In the genomic region with DNA sequence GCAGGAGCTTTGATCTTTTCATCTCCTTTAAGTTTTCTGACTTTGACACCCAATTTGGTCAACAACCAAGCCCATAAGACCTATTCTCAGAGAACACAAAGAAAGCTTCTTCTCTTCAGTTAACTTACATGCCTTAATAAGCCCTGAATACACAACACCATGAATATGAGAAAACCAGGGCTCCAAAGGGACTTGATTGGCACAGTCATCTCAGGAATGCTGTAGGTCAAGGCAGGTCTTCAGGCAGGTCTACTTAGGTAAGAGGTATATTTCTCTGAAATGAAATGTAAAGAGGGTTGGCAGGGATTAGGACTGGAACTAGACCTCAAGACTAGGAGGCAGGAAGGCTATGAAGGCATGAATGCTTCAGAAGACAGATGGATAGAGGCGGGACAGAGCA, we compare ENCODE assay signal across 26 cellular contexts.
"Had no signal": no experiment of that assay in that cellular context is flagged by ENCODE, and none has a peak within 500 bp of the region (broad histone marks: within the 10 kb centered on the region; RNA-seq: fewer than 3 reads in every experiment).

No MANE protein-coding gene starts in this region.

- H3K36me3 Mint-ChIP-seq: activated naive CD4-positive, alpha-beta T cell treated with anti-CD3 and anti-CD28 coated beads, Interleukin-2, amount 10 ng/mL, durations not matched to agents 7 days and 5 days; activated naive CD8-positive, alpha-beta T cell; brain had no signal

- ATAC-seq: activated naive CD8-positive, alpha-beta T cell treated with anti-CD3 and anti-CD28 coated beads, Interleukin-2, amount 50 U/mL, for 24 hours had no signal

- H3K9me3 Mint-ChIP-seq: activated CD4-positive, alpha-beta memory T cell treated with anti-CD3 and anti-CD28 coated beads, Interleukin-2, amount 10 ng/mL, durations not matched to agents 7 days and 5 days; activated naive CD4-positive, alpha-beta T cell treated with anti-CD3 and anti-CD28 coated beads, Interleukin-2, amount 10 ng/mL, durations not matched to agents 7 days and 5 days; activated naive CD8-positive, alpha-beta T cell treated with anti-CD3 and anti-CD28 coated beads, Interleukin-2, amount 50 U/mL, for 24 hours; activated T-cell treated with anti-CD3 and anti-CD28 coated beads, Interleukin-2, amount 50 U/mL, for 24 hours; brain; central memory CD8-positive, alpha-beta T cell had no signal

- H3K4me3 Mint-ChIP-seq: activated CD4-positive, alpha-beta memory T cell treated with anti-CD3 and anti-CD28 coated beads, Interleukin-2, amount 10 ng/mL, durations not matched to agents 7 days and 5 days; activated naive CD4-positive, alpha-beta T cell treated with anti-CD3 and anti-CD28 coated beads, Interleukin-2, amount 10 ng/mL, durations not matched to agents 7 days and 5 days; activated naive CD8-positive, alpha-beta T cell; activated naive CD8-positive, alpha-beta T cell treated with anti-CD3 and anti-CD28 coated beads, Interleukin-2, amount 50 U/mL, for 24 hours; activated T-cell treated with anti-CD3 and anti-CD28 coated beads, Interleukin-2, amount 50 U/mL, for 24 hours; brain; central memory CD8-positive, alpha-beta T cell had no signal

- H3K27ac ChIP-seq: WERI-Rb-1 had no signal

- H3K27ac Mint-ChIP-seq: activated CD4-positive, alpha-beta memory T cell treated with anti-CD3 and anti-CD28 coated beads, Interleukin-2, amount 10 ng/mL, durations not matched to agents 7 days and 5 days; activated naive CD4-positive, alpha-beta T cell treated with anti-CD3 and anti-CD28 coated beads, Interleukin-2, amount 10 ng/mL, durations not matched to agents 7 days and 5 days; activated naive CD8-positive, alpha-beta T cell; activated naive CD8-positive, alpha-beta T cell treated with anti-CD3 and anti-CD28 coated beads, Interleukin-2, amount 50 U/mL, for 24 hours; activated T-cell treated with anti-CD3 and anti-CD28 coated beads, Interleukin-2, amount 50 U/mL, for 24 hours; brain had no signal

- H3K27me3 Mint-ChIP-seq: activated naive CD8-positive, alpha-beta T cell; activated T-cell treated with anti-CD3 and anti-CD28 coated beads, Interleukin-2, amount 50 U/mL, for 24 hours; central memory CD8-positive, alpha-beta T cell had no signal

- H3K4me1 Mint-ChIP-seq: activated naive CD4-positive, alpha-beta T cell treated with anti-CD3 and anti-CD28 coated beads, Interleukin-2, amount 10 ng/mL, durations not matched to agents 7 days and 5 days; activated naive CD8-positive, alpha-beta T cell treated with anti-CD3 and anti-CD28 coated beads, Interleukin-2, amount 50 U/mL, for 24 hours; brain had no signal

- H3K4me3 ChIP-seq: MG63 had no signal

- DNase-seq: activated CD4-positive, alpha-beta memory T cell treated with anti-CD3 and anti-CD28 coated beads, Interleukin-2, amount 10 ng/mL, durations not matched to agents 7 days and 5 days; activated CD4-positive, alpha-beta T cell treated with anti-CD3 and anti-CD28 coated beads for 1 hour; activated CD4-positive, alpha-beta T cell treated with anti-CD3 and anti-CD28 coated beads for 48 hours; activated CD4-positive, CD25-positive, alpha-beta regulatory T cell; activated CD8-positive, alpha-beta memory T cell treated with anti-CD3 and anti-CD28 coated beads for 24 hours; activated naive CD4-positive, alpha-beta T cell treated with anti-CD3 and anti-CD28 coated beads, Interleukin-2, amount 10 ng/mL, durations not matched to agents 7 days and 5 days; activated naive CD8-positive, alpha-beta T cell treated with anti-CD3 and anti-CD28 coated beads, Interleukin-2, amount 50 U/mL, for 24 hours; activated T-cell treated with anti-CD3 and anti-CD28 coated beads, Interleukin-2, amount 50 U/mL, for 24 hours; anterior cingulate cortex; Kasumi-1; KG1; MG63; NCI-H1048; NCI-H1105 treated with DMSO at 0.1 percent for 48 hours; NCI-H1436; NCI-H1694; NCI-H1930; NCI-H2081 treated with DMSO at 0.1 percent for 48 hours; NCI-H226; NCI-H524 treated with DMSO at 0.1 percent for 48 hours; Right ventricle myocardium superior; T1000; WERI-Rb-1 had no signal

- H3K36me3 ChIP-seq: MG63, WERI-Rb-1 had no signal

- H3K27me3 ChIP-seq: MG63 had no signal
